31 cellular contexts compared by ENCODE assay signal in genomic region chrX:103480526-103480925, GRCh38.
"Had no signal": no experiment of that assay in that cellular context is flagged by ENCODE, and none has a peak within 500 bp of the region (broad histone marks: within the 10 kb centered on the region; RNA-seq: fewer than 3 reads in every experiment).

No MANE protein-coding gene starts in this region.

- H3K4me1 ChIP-seq: adrenal gland, Peyer's patch had no signal

- H3K27me3 ChIP-seq: Peyer's patch had no signal

- H3K9me3 ChIP-seq: adrenal gland, Peyer's patch had no signal

- H3K27ac ChIP-seq: adrenal gland, Peyer's patch, SK-N-MC had no signal

- ATAC-seq: activated CD4-positive, alpha-beta T cell treated with anti-CD3 and anti-CD28 coated beads for 36 hours; activated CD4-positive, CD25-positive, alpha-beta regulatory T cell treated with anti-CD3 and anti-CD28 coated beads, Interleukin-2, amount 50 U/mL, for 24 hours; activated naive CD4-positive, alpha-beta T cell treated with anti-CD3 and anti-CD28 coated beads, Interleukin-2, amount 50 U/mL, for 72 hours; activated T-cell treated with anti-CD3 and anti-CD28 coated beads, Interleukin-2, amount 50 U/mL, for 4 hours; K562; PC-3; WTC11 had no signal

- DNase-seq: activated CD4-positive, alpha-beta memory T cell treated with anti-CD3 and anti-CD28 coated beads for 36 hours; activated CD4-positive, alpha-beta T cell treated with anti-CD3 and anti-CD28 coated beads for 36 hours; activated CD4-positive, alpha-beta T cell treated with anti-CD3 and anti-CD28 coated beads, Interleukin-2, amount 50 U/mL, for 1 hour; activated CD8-positive, alpha-beta memory T cell treated with anti-CD3 and anti-CD28 coated beads, Interleukin-2, amount 50 U/mL, for 4 hours; activated gamma-delta T cell treated with Interleukin-2 at 50 U/mL for 16 hours; activated naive CD4-positive, alpha-beta T cell treated with anti-CD3 and anti-CD28 coated beads for 36 hours; activated T-cell treated with anti-CD3 and anti-CD28 coated beads for 4 hours; activated T-cell treated with anti-CD3 and anti-CD28 coated beads, Interleukin-2, amount 50 U/mL, for 4 hours; adrenal gland; caudate nucleus; cerebellar nuclear complex; NCI-H1105; NCI-H1417 treated with DMSO at 0.1 percent for 48 hours; NCI-H187 treated with DMSO at 0.1 percent for 48 hours; NCI-H2081; NCI-H2171 treated with DMSO at 0.1 percent for 48 hours; NCI-H2227 treated with DMSO at 0.1 percent for 48 hours; NCI-H446; NCI-H510A treated with DMSO at 0.1 percent for 48 hours; NCI-H526 treated with DMSO at 0.1 percent for 48 hours; NCI-H774; PC-3; Peyer's patch; RPMI8226; SIG-M5; T1000 had no signal

- H3K4me3 ChIP-seq: adrenal gland, K562, Peyer's patch, SK-N-MC had no signal

- H3K36me3 ChIP-seq: adrenal gland, Peyer's patch had no signal
